ENCODE assay signal across 1 cellular context in the genomic region with DNA sequence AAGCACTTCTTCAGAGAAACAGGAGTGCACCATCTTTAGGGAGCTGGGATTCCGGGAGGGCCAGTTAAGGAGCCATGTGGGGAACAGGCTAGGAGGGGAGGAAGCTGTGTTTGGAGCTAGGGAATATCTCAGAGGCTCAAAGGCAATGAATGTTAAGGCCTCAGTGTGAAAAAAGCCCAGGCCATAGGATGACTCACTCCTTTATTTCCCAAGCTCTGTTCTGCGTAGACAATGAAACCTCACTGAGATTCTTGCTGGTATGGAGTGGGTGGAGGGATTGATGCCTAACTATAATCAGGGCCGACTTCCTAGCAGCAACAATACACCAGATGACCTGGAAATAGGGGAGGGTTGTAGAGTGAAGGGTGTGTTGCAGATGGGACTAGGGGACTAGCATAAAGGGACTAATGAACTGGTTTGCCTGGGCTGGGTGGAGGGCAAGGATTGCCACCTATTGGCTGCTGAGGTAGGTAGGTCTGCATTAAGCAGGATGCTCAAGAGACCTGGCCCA.
TF ChIP-seq lines count a peak whose summit lies in the region.

No MANE protein-coding gene starts in this region.

TF ChIP-seq in WTC11, 78 proteins besides CTCF, POLR2A, EP300 and RAD21 (continued from another document):
- no peak for TF ChIP-seq AFF4 (CRISPR knock-in tag; IDR thresholded peaks at IDR 0.05; ENCODE audit: borderline replicate concordance)
- TF ChIP-seq ATF2 (CRISPR knock-in tag; IDR thresholded peaks at IDR 0.05; ENCODE audit: borderline replicate concordance, low read depth) = no peak
- TF ChIP-seq ZNF423 (CRISPR knock-in tag; IDR thresholded peaks at IDR 0.05) = no peak
- TF ChIP-seq JAZF1 (CRISPR knock-in tag; IDR thresholded peaks at IDR 0.05) = no peak
- TF ChIP-seq MXD4 (CRISPR knock-in tag; IDR thresholded peaks at IDR 0.05; ENCODE audit: borderline replicate concordance) = no peak
- TF ChIP-seq CDX4 (CRISPR knock-in tag; IDR thresholded peaks at IDR 0.05; ENCODE audit: borderline replicate concordance) = no peak
